8 cellular contexts compared by ENCODE assay signal in the genomic region with DNA sequence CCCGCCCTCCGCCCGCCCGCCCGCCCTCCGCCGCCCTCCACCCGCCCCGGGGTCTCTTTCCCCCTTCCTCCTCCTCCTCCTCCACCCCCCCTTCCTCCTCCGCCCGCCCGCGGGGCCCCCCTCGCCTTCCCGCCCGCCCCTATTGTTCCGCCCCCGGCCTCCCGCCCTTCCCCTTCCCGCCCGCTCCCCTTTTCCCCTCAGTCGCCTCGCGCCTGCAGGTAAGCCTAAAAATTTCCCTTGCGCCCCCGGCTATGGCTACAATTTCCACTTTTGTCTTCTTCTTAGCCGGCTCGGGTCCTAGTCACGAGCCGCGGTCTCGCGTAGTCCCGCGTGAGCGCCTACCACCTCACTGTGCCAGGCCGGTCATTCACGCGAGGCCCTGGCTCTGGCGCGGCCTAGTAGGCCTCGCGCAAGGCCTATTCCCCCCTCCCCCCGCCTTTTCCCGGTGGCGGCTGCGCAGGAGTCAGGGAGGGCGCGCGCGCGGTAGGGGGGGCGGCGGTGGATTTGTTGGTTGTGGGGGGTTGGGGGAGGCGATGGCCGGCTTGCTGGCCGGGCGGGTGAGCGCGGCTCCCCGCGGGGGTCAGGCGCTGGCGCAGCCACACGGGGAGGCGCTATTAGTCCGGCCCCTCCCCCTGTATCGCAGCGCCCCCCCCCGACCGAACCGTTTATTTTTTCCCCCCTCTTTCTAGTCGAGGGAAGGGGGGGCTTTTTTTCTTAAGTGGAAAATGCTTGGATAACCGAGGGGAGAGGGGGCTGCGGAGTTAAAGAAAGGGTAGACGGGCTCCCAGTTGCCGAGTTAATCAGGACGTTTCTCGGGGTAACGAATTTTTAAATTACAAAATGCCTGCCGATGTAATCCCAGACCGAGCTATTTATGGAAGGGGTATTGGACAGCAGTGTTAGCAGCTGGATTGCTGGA. TPM values are rescaled to one million over a fixed set of nuclear protein-coding genes. Genes with fewer than 3 reads are reported as not detected.
A peak's percentile ranks its signal among the peaks of the same experiment; 100 is the strongest.
DNase-seq lines count a peak whose midpoint lies in the region; ATAC-seq and TF ChIP-seq lines count a peak whose summit lies in the region.

No MANE protein-coding gene starts in this region.

- peak overlapping the region; percentile 100 for H3K27ac Mint-ChIP-seq in T-helper 2 cell treated with Interferon-gamma antibody and Interleukin-4, amounts not matched to agents 5 μg/mL and 100 μg/mL, for 36 hours

- peak overlapping the region; percentile 97 for H3K4me3 Mint-ChIP-seq in T-helper 2 cell treated with Interferon-gamma antibody and Interleukin-4, amounts not matched to agents 5 μg/mL and 100 μg/mL, for 36 hours

- no peaks in the 10 kb centered on the region for H3K9me3 Mint-ChIP-seq in T-helper 2 cell treated with Interferon-gamma antibody and Interleukin-4, amounts not matched to agents 5 μg/mL and 100 μg/mL, for 36 hours

- H3K36me3 ChIP-seq in right atrium auricular region (peaks cover 34% of the 10 kb centered on the region), prostate gland (peaks cover 6 to 29% of the 10 kb centered on the region in 2 donors), upper lobe of right lung (peaks cover 46% of the 10 kb centered on the region)

- H3K4me1 Mint-ChIP-seq in T-helper 2 cell treated with Interferon-gamma antibody and Interleukin-4, amounts not matched to agents 5 μg/mL and 100 μg/mL, for 36 hours (ENCODE audit: low read depth) = peaks cover 27% of the 10 kb centered on the region

- H3K9me3 ChIP-seq in right atrium auricular region (no peaks in the 10 kb centered on the region), prostate gland (no peaks in the 10 kb centered on the region), upper lobe of right lung (no peaks in the 10 kb centered on the region)

- H3K36me3 Mint-ChIP-seq in T-helper 2 cell treated with Interferon-gamma antibody and Interleukin-4, amounts not matched to agents 5 μg/mL and 100 μg/mL, for 36 hours (ENCODE audit: low read depth) = peaks cover 54% of the 10 kb centered on the region

- DNase-seq in AG08395 (ENCODE audit: low spot score) (peak; percentile 88), NB4 (ENCODE audit: low read depth) (peak; percentile 94), right atrium auricular region (ENCODE audit: low spot score) (peak; percentile 85), prostate gland (ENCODE audit: low spot score) (peak; percentile 77), upper lobe of right lung (peak; percentile 93)
- DNase-seq in T-helper 2 cell treated with Interferon-gamma antibody and Interleukin-4, amounts not matched to agents 5 μg/mL and 100 μg/mL, for 36 hours (ENCODE audit: low spot score) = peak; percentile 66

- H3K27me3 ChIP-seq in right atrium auricular region (no peaks in the 10 kb centered on the region), prostate gland (replicated peaks; ENCODE audit: insufficient read depth) (no peaks in the 10 kb centered on the region), upper lobe of right lung (no peaks in the 10 kb centered on the region)

- TF ChIP-seq CTCF in NB4 (IDR thresholded peaks at IDR 0.05; ENCODE audit: low read depth, low read length) (peak; percentile 25), right atrium auricular region (IDR thresholded peaks at IDR 0.05) (peak; percentile 52 to 76), prostate gland (IDR thresholded peaks at IDR 0.05) (peak in 2 of 4 experiments; percentile 16 to 60), upper lobe of right lung (IDR thresholded peaks at IDR 0.05) (peak; percentile 39)

- WGBS in prostate gland = under 1% methylated on average over 59 of the region's 82 CpGs

- ATAC-seq in GM19328 (IDR thresholded peaks at IDR 0.05; ENCODE audit: unreplicated experiment) (peak; percentile 27), upper lobe of right lung (peak; percentile 84)

- H3K4me1 ChIP-seq in right atrium auricular region (peaks cover 0 to 35% of the 10 kb centered on the region in 2 donors), prostate gland (replicated peaks) (peaks cover 6% of the 10 kb centered on the region), upper lobe of right lung (peaks cover 34% of the 10 kb centered on the region)

- H3K27ac ChIP-seq in angular gyrus (ENCODE audit: low read depth, low read length) (peak overlapping the region; percentile 96), right atrium auricular region (peak overlapping the region; percentile 97 to 98), prostate gland (peak overlapping the region; percentile 97), upper lobe of right lung (peak overlapping the region; percentile 91)

- H3K27me3 Mint-ChIP-seq in T-helper 2 cell treated with Interferon-gamma antibody and Interleukin-4, amounts not matched to agents 5 μg/mL and 100 μg/mL, for 36 hours (ENCODE audit: low read depth) = no peaks in the 10 kb centered on the region

- TF ChIP-seq POLR2A in NB4 (IDR thresholded peaks at IDR 0.05; ENCODE audit: extremely low read depth, insufficient read length) (no peak), prostate gland (IDR thresholded peaks at IDR 0.05) (no peak)

- H3K4me3 ChIP-seq in NB4 (ENCODE audit: low read depth, low read length) = peak overlapping the region; percentile 85
- peak overlapping the region; percentile 78 to 84 for H3K4me3 ChIP-seq in right atrium auricular region
- H3K4me3 ChIP-seq in prostate gland = peak overlapping the region; percentile 72 to 85
- H3K4me3 ChIP-seq in upper lobe of right lung = peak overlapping the region; percentile 70

- intact Hi-C loops in prostate gland (cut with DNase I) = loop anchor here (5.0 kb wide), 1 partner anchor 50 kb away; a partner anchor contains a TSS
- intact Hi-C loops in upper lobe of right lung (cut with DNase I) = no loop called here

RNA-seq across cellular contexts. Expression of a gene that starts 0.5 kb away (rescaled TPM):
- 100 to 1,000 TPM; 288 to 378 TPM for total RNA-seq in right atrium auricular region
- total RNA-seq in prostate gland = 100 to 1,000 TPM; 322 to 534 TPM
- total RNA-seq in upper lobe of right lung = 727 TPM

RNA-seq across cellular contexts. Expression of a gene that starts 10.9 kb away (rescaled TPM):
- total RNA-seq in right atrium auricular region (10 to 100 TPM; 38.8 to 60.6 TPM), prostate gland (100 to 1,000 TPM in 1 of 2 donors, 10 to 100 TPM in 1; 98.8 to 104 TPM), upper lobe of right lung (172 TPM)

RNA-seq across cellular contexts. Expression of a gene that starts 28.8 kb away (rescaled TPM):
- total RNA-seq in right atrium auricular region (under 1 TPM; 0.37 to 0.47 TPM), prostate gland (10 to 100 TPM in 1 of 2 donors, not detected in 1; 44.5 TPM), upper lobe of right lung (0.46 TPM)

RNA-seq across cellular contexts. Expression of a gene that starts 46.8 kb away (rescaled TPM):
- total RNA-seq in right atrium auricular region (1 to 10 TPM; 2.6 to 9.8 TPM), prostate gland (10 to 100 TPM in 1 of 2 donors, 1 to 10 TPM in 1; 4.3 to 30.9 TPM), upper lobe of right lung (22.3 TPM)

RNA-seq across cellular contexts. Expression of a gene that starts 48.7 kb away (rescaled TPM):
- 10 to 100 TPM; 11.1 to 18.9 TPM for total RNA-seq in right atrium auricular region
- total RNA-seq in prostate gland = 10 to 100 TPM; 23.4 to 45.7 TPM
- 33.1 TPM for total RNA-seq in upper lobe of right lung

Comparison
In these comparisons a context has a peak if more than half of its experiments do, and no peak if none do; other contexts are left out.
1. Peak in every context shown above with its lines: DNase-seq, ATAC-seq, H3K4me3 ChIP-seq and H3K27ac ChIP-seq.